Comparison of ENCODE assay signal across 31 cellular contexts in the genomic region with DNA sequence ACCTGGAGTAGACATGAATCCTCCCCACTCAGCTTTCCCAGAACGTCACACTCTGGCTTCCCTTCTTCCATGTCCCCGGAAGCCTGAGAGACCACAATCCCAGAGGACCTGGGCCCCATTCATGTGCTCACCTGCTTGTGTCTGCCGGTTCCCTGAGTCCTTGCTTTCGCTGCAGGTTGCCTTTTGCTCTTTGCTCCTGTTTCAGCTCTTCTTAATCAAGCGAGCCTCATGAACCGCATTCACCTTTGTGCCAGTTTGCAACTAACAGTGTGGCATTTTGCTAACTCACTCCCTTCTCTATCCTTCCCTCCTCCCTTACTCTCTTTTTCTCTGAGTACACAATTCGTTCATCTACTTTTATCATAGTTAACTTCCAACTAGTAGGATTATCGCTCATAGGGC. TPM values are rescaled to one million over a fixed set of nuclear protein-coding genes. Genes with fewer than 3 reads are reported as not detected.
DNase-seq lines count a peak whose midpoint lies in the region; ATAC-seq, FAIRE-seq and TF ChIP-seq lines count a peak whose summit lies in the region.
"Had no signal": no experiment of that assay in that cellular context is flagged by ENCODE, and none has a peak within 500 bp of the region (broad histone marks: within the 10 kb centered on the region; RNA-seq: fewer than 3 reads in every experiment).

No MANE protein-coding gene starts in this region.

- H3K4me1 Mint-ChIP-seq in Caco-2 (ENCODE audit: low read depth, unreplicated experiment) (peaks cover 27% of the 10 kb centered on the region), progenitor cell of endocrine pancreas (ENCODE audit: low read depth) (peaks cover 49% of the 10 kb centered on the region)
- H3K4me1 Mint-ChIP-seq: central memory CD8-positive, alpha-beta T cell had no signal

- intact Hi-C loops in Caco-2 (cut with micrococcal nuclease; ENCODE audit: unreplicated experiment) = loop anchor here (2.0 to 5.0 kb wide), 3 partner anchors 23 to 45 kb away; a partner anchor contains a TSS
- intact Hi-C loops in HepG2 (cut with micrococcal nuclease; ENCODE audit: unreplicated experiment) = loop anchor here (2.0 to 5.0 kb wide), 2 partner anchors 41 to 45 kb away; a partner anchor contains a TSS
- intact Hi-C loops in posterior cingulate gyrus (cut with DNase I) = no loop called here
- intact Hi-C loops in thyroid gland (cut with DNase I) = no loop called here

- ATAC-seq in HepG2 = peak; percentile 18
- ATAC-seq: activated CD8-positive, alpha-beta T cell treated with anti-CD3 and anti-CD28 coated beads, Interleukin-2, amount 10 ng/mL, durations not matched to agents 7 days and 5 days had no signal

- BruUV-seq in Caco-2 (replicated peaks; lab: Mats Ljungman, UMichigan) (no TSS peak), HepG2 (replicated peaks; lab: Mats Ljungman, UMichigan) (TSS peak; percentile 72)

- TF ChIP-seq CTCF in Caco-2 (IDR thresholded peaks at IDR 0.05; ENCODE audit: insufficient read depth in 1 of 2, low read depth in 1 of 2, low read length in 1 of 2, severe bottlenecking in 1 of 2, unreplicated experiment in 1 of 2) (no peak), Peyer's patch (IDR thresholded peaks at IDR 0.05) (no peak), HepG2 (CRISPR knock-in tag; IDR thresholded peaks at IDR 0.05) (no peak), progenitor cell of endocrine pancreas (IDR thresholded peaks at IDR 0.05; ENCODE audit: unreplicated experiment) (no peak), thyroid gland (IDR thresholded peaks at IDR 0.05) (no peak)

- H3K27ac Mint-ChIP-seq in Caco-2 (ENCODE audit: unreplicated experiment) = peak overlapping the region; percentile 56
- peak overlapping the region; percentile 96 for H3K27ac Mint-ChIP-seq in progenitor cell of endocrine pancreas
- H3K27ac Mint-ChIP-seq: activated CD8-positive, alpha-beta T cell treated with anti-CD3 and anti-CD28 coated beads, Interleukin-2, amount 10 ng/mL, durations not matched to agents 7 days and 5 days; activated naive CD4-positive, alpha-beta T cell treated with anti-CD3 and anti-CD28 coated beads for 36 hours; dendritic cell treated with granulocyte-macrophage colony-stimulating factor and Interleukin-4, amounts not matched to agents 40 ng/mL and 50 ng/mL, for 4 days; T-helper 2 cell treated with Interferon-gamma antibody and Interleukin-4, amounts not matched to agents 5 μg/mL and 100 μg/mL, for 36 hours had no signal

- H3K36me3 Mint-ChIP-seq in Caco-2 (ENCODE audit: insufficient read depth, unreplicated experiment) (no peaks in the 10 kb centered on the region), progenitor cell of endocrine pancreas (ENCODE audit: insufficient read depth) (peaks cover 5% of the 10 kb centered on the region)

- no peak overlapping the region for H2AFZ ChIP-seq in HepG2 (ENCODE audit: low read length)
- H2AFZ ChIP-seq: PC-9 had no signal

- peak overlapping the region; percentile 65 for H3K9ac ChIP-seq in HepG2 (ENCODE audit: insufficient read depth, low read depth, low read length)

- CTCF ChIA-PET in Caco-2 (lab: Charles Lee) = no interaction called here
- CTCF ChIA-PET in HepG2 (lab: Yijun Ruan, JAX; ENCODE audit: low intra/inter-chr PET ratio, low total read pairs) = no interaction called here

- H3K36me3 ChIP-seq in Caco-2 (ENCODE audit: control insufficient read depth, insufficient read depth, low read length) = no peaks in the 10 kb centered on the region
- H3K36me3 ChIP-seq in Peyer's patch = no peaks in the 10 kb centered on the region
- H3K36me3 ChIP-seq in HepG2 (replicated peaks in 1 of 2; ENCODE audit: control insufficient read depth in 1 of 2, insufficient read depth in 2 of 2, low read length in 2 of 2) = no peaks in the 10 kb centered on the region; a peak in 1 of 5 replicates
- no peaks in the 10 kb centered on the region for H3K36me3 ChIP-seq in thyroid gland
- H3K36me3 ChIP-seq: MG63, uterus had no signal

- peaks cover 9% of the 10 kb centered on the region for H3K79me2 ChIP-seq in HepG2 (ENCODE audit: insufficient read depth, low read length)

- POLR2A ChIA-PET in Caco-2 (lab: Charles Lee) (interaction anchor here (0.6 kb wide), 3 partner anchors 16 to 110 kb away, joined by 3 to 4 read pairs (median 4); a partner anchor contains a TSS), HepG2 (lab: Yijun Ruan, JAX) (interaction anchor here (0.8 to 5.4 kb wide), 13 partner anchors 8 to 236 kb away, joined by 3 to 70 read pairs (median 9); a partner anchor contains a TSS)

- H3K9me3 ChIP-seq in Caco-2 (no peaks in the 10 kb centered on the region), Peyer's patch (no peaks in the 10 kb centered on the region), HepG2 (ENCODE audit: low read length) (no peaks in the 10 kb centered on the region), thyroid gland (no peaks in the 10 kb centered on the region)
- H3K9me3 ChIP-seq: esophagus muscularis mucosa, MG63, neutrophil, uterus had no signal

- no peaks in the 10 kb centered on the region for H3K9me3 Mint-ChIP-seq in Caco-2 (ENCODE audit: unreplicated experiment)
- no peaks in the 10 kb centered on the region for H3K9me3 Mint-ChIP-seq in progenitor cell of endocrine pancreas (ENCODE audit: low read depth)
- H3K9me3 Mint-ChIP-seq: activated naive CD4-positive, alpha-beta T cell treated with anti-CD3 and anti-CD28 coated beads for 36 hours; central memory CD8-positive, alpha-beta T cell; dendritic cell treated with granulocyte-macrophage colony-stimulating factor and Interleukin-4, amounts not matched to agents 40 ng/mL and 50 ng/mL, for 4 days; T-helper 2 cell treated with Interferon-gamma antibody and Interleukin-4, amounts not matched to agents 5 μg/mL and 100 μg/mL, for 36 hours had no signal

- H3K4me3 Mint-ChIP-seq in Caco-2 (ENCODE audit: unreplicated experiment) (peak overlapping the region; percentile 21), progenitor cell of endocrine pancreas (ENCODE audit: low read depth) (peak overlapping the region; percentile 12)
- H3K4me3 Mint-ChIP-seq: activated CD8-positive, alpha-beta T cell treated with anti-CD3 and anti-CD28 coated beads, Interleukin-2, amount 10 ng/mL, durations not matched to agents 7 days and 5 days; activated naive CD4-positive, alpha-beta T cell treated with anti-CD3 and anti-CD28 coated beads for 36 hours; central memory CD8-positive, alpha-beta T cell; dendritic cell treated with granulocyte-macrophage colony-stimulating factor and Interleukin-4, amounts not matched to agents 40 ng/mL and 50 ng/mL, for 4 days; T-helper 2 cell treated with Interferon-gamma antibody and Interleukin-4, amounts not matched to agents 5 μg/mL and 100 μg/mL, for 36 hours had no signal

- H4K20me1 ChIP-seq in HepG2 (ENCODE audit: insufficient read depth, low read length) = no peaks in the 10 kb centered on the region

- H3K4me2 ChIP-seq in HepG2 (ENCODE audit: low read depth, low read length) = peak overlapping the region; percentile 82
- H3K4me2 ChIP-seq: PC-9 had no signal

- peak; percentile 67 to 80 for TF ChIP-seq POLR2A in Peyer's patch (IDR thresholded peaks at IDR 0.05)
- peak; percentile 44 to 73; a peak in 3 of 4 replicates for TF ChIP-seq POLR2A in HepG2 (IDR thresholded peaks at IDR 0.05; ENCODE audit: insufficient read depth in 1 of 2, low read depth in 2 of 2, low read length in 2 of 2)
- TF ChIP-seq POLR2A in thyroid gland (IDR thresholded peaks at IDR 0.05) = no peak

- no peaks in the 10 kb centered on the region for H3K27me3 Mint-ChIP-seq in Caco-2 (ENCODE audit: insufficient read depth, unreplicated experiment)
- H3K27me3 Mint-ChIP-seq in progenitor cell of endocrine pancreas = no peaks in the 10 kb centered on the region
- H3K27me3 Mint-ChIP-seq: central memory CD8-positive, alpha-beta T cell; dendritic cell treated with granulocyte-macrophage colony-stimulating factor and Interleukin-4, amounts not matched to agents 40 ng/mL and 50 ng/mL, for 4 days had no signal

- in situ Hi-C loops in HepG2 (cut with HindIII; ENCODE audit: extremely low pct_ligation_motif_present, low pct_unique_long_range_greater_than_20kb) = no loop called here

- peak in 1 of 2 experiments; percentile 37 for DNase-seq in Caco-2
- DNase-seq in Peyer's patch = peak in 2 of 3 donors; percentile 68 to 70
- peak; percentile 62 for DNase-seq in HepG2 (ENCODE audit: low spot score)
- no peak for DNase-seq in progenitor cell of endocrine pancreas (ENCODE audit: low spot score, unreplicated experiment)
- no peak for DNase-seq in posterior cingulate gyrus
- DNase-seq in SIG-M5 (lab: John Stamatoyannopoulos, UW) = no peak
- DNase-seq in thyroid gland = no peak
- DNase-seq in dermis blood vessel endothelial cell = no peak
- DNase-seq: activated CD8-positive, alpha-beta T cell treated with anti-CD3 and anti-CD28 coated beads, Interleukin-2, amount 10 ng/mL, durations not matched to agents 7 days and 5 days; activated naive CD4-positive, alpha-beta T cell treated with anti-CD3 and anti-CD28 coated beads for 36 hours; Calu3; foreskin fibroblast; KG1; MG63; NCI-H1105; NCI-H187; NCI-H2227 treated with DMSO at 0.1 percent for 48 hours; NCI-H526; NK-92 treated with Interleukin-12 subunit alpha and Interleukin-12 subunit beta, amount 100 ng/mL, for 24 hours; PC-9; Right ventricle myocardium superior; stimulated activated naive CD4-positive, alpha-beta T cell; uterus had no signal

- under 1% methylated on average over 8 of the region's 8 CpGs for WGBS in HepG2 (ENCODE audit: low lambda C conversion rate)
- 94 to 98% methylated on average over 8 of the region's 8 CpGs for WGBS in thyroid gland, 2 donors

- H3K4me1 ChIP-seq in Caco-2 = peaks cover 45% of the 10 kb centered on the region
- peaks cover 0 to 22% (median 0%) of the 10 kb centered on the region in 4 donors for H3K4me1 ChIP-seq in Peyer's patch
- H3K4me1 ChIP-seq in HepG2 (ENCODE audit: insufficient read depth, low read length) = peaks cover 100% of the 10 kb centered on the region
- no peaks in the 10 kb centered on the region for H3K4me1 ChIP-seq in thyroid gland
- H3K4me1 ChIP-seq: esophagus muscularis mucosa, uterus had no signal

- H3K27ac ChIP-seq in Peyer's patch (peak overlapping the region in 3 of 4 donors; percentile 56 to 87 (median 81)), HepG2 (ENCODE audit: extremely low read length, insufficient read depth, low read length) (peak overlapping the region; percentile 95), thyroid gland (no peak overlapping the region)
- H3K27ac ChIP-seq: C4-2B, esophagus muscularis mucosa, neutrophil, PC-9, uterus had no signal

- TF ChIP-seq EP300 in HepG2 (IDR thresholded peaks at IDR 0.05; ENCODE audit: low read depth in 2 of 2, low read length in 2 of 2) (peak in 1 of 2 experiments; percentile 15; a peak in 1 of 4 replicates), HepG2 (CRISPR knock-in tag; IDR thresholded peaks at IDR 0.05; ENCODE audit: borderline replicate concordance) (0 out of 2 replicates have a peak, but pooled peaks have one; percentile 26)

- no peak for TF ChIP-seq RAD21 in HepG2 (CRISPR knock-in tag; IDR thresholded peaks at IDR 0.05)

- no peaks in the 10 kb centered on the region for H3K27me3 ChIP-seq in Caco-2 (replicated peaks; ENCODE audit: control insufficient read depth, insufficient read depth, low read length)
- no peaks in the 10 kb centered on the region for H3K27me3 ChIP-seq in Peyer's patch
- no peaks in the 10 kb centered on the region for H3K27me3 ChIP-seq in HepG2 (ENCODE audit: control insufficient read depth in 1 of 2, insufficient read depth in 2 of 2, low read length in 2 of 2)
- H3K27me3 ChIP-seq in thyroid gland = no peaks in the 10 kb centered on the region
- H3K27me3 ChIP-seq: esophagus muscularis mucosa, MG63, neutrophil, uterus had no signal

- FAIRE-seq in HepG2 (lab: Jason Lieb, UNC) = peak; percentile 37
- FAIRE-seq: GM19239, H54 had no signal

- H3K4me3 ChIP-seq in Caco-2 (ENCODE audit: low read depth, low read length) (0 out of 2 replicates have a peak overlapping the region, but pooled peaks have one; percentile 5), Peyer's patch (peak overlapping the region in 3 of 4 donors; percentile 11 to 49 (median 46)), HepG2 (replicated peaks in 1 of 3; ENCODE audit: insufficient read depth in 1 of 3, low read depth in 2 of 3, low read length in 3 of 3) (peak overlapping the region; percentile 46 to 66 (median 48)), thyroid gland (replicated peaks in 1 of 3) (no peak overlapping the region)
- H3K4me3 ChIP-seq: esophagus muscularis mucosa, MG63, PC-9, uterus had no signal

RNA-seq across cellular contexts. Expression of a gene that starts 23.1 kb away (rescaled TPM):
- total RNA-seq in Caco-2 (2022) = 9.1 and 9.3 TPM in 2 replicates
- 100 to 1,000 TPM in 3 of 4 donors, 10 to 100 TPM in 1; 28.9 to 300 (median 148) TPM for total RNA-seq in Peyer's patch
- 20.6 and 33.8 TPM in 2 replicates for total RNA-seq in HepG2 (2016; rRNA removed; fragmentation: Illumina TruSeq; extraction: Trizol)
- 8.7 and 9.9 TPM in 2 replicates for total RNA-seq in HepG2 (2016; cell fraction: cytosol; rRNA removed; fragmentation: Illumina TruSeq; extraction: Trizol; ENCODE audit: low read depth)
- 18.9 and 34.1 TPM in 2 replicates for total RNA-seq in HepG2 (2016; cell fraction: insoluble cytoplasmic fraction; rRNA removed; fragmentation: Illumina TruSeq; extraction: Trizol)
- total RNA-seq in HepG2 (2016; cell fraction: membrane; rRNA removed; fragmentation: Illumina TruSeq; extraction: Trizol) = 21.4 and 21.9 TPM in 2 replicates
- 60.3 and 65.0 TPM in 2 replicates for total RNA-seq in HepG2 (2016; cell fraction: nucleus; rRNA removed; fragmentation: Illumina TruSeq; extraction: Trizol)
- polyA plus RNA-seq in HepG2 (2011; rRNA removed) = 43.3 and 58.7 TPM in 2 replicates
- polyA plus RNA-seq in HepG2 (2011; cell fraction: cytosol; rRNA removed) = 20.6 and 34.1 TPM in 2 replicates
- 125 and 138 TPM in 2 replicates for polyA plus RNA-seq in HepG2 (2011; cell fraction: nucleus; rRNA removed)
- 44.7 and 56.4 TPM in 2 replicates for polyA plus RNA-seq in HepG2 (2012)
- 8.2 and 9.3 TPM in 2 replicates for polyA plus RNA-seq in HepG2 (2016; cell fraction: cytosol; fragmentation: Illumina TruSeq; extraction: Trizol; ENCODE audit: low read depth)
- polyA plus RNA-seq in HepG2 (2016; cell fraction: insoluble cytoplasmic fraction; fragmentation: Illumina TruSeq; extraction: Trizol; ENCODE audit: low read depth) = 13.6 and 15.1 TPM in 2 replicates
- polyA plus RNA-seq in HepG2 (2016; cell fraction: membrane; fragmentation: Illumina TruSeq; extraction: Trizol; ENCODE audit: low read depth) = 13.7 and 13.9 TPM in 2 replicates
- 70.5 and 71.0 TPM in 2 replicates for polyA plus RNA-seq in HepG2 (2016; cell fraction: nucleus; fragmentation: Illumina TruSeq; extraction: Trizol; ENCODE audit: insufficient read depth, low read depth)
- 11.3 and 88.1 TPM in 2 replicates for polyA minus RNA-seq in HepG2 (2011; rRNA and poly(A)+ RNA removed; ENCODE audit: low replicate concordance)
- 23.7 and 30.1 TPM in 2 replicates for polyA minus RNA-seq in HepG2 (2011; cell fraction: cytosol; rRNA and poly(A)+ RNA removed)
- polyA minus RNA-seq in HepG2 (2011; cell fraction: nucleus; rRNA and poly(A)+ RNA removed) = 123 and 189 TPM in 2 replicates
- total RNA-seq in progenitor cell of endocrine pancreas = 13.9 and 14.2 TPM in 2 replicates
- 10 to 100 TPM in 2 of 4 donors, 1 to 10 TPM in 2; 8.1 to 12.6 (median 10.0) TPM for total RNA-seq in thyroid gland
- total RNA-seq in dermis blood vessel endothelial cell = 9.9 and 14.8 TPM in 2 replicates

RNA-seq across cellular contexts. Expression of a gene that starts 23.2 kb away (rescaled TPM):
- total RNA-seq in Caco-2 (2022) = 0.66 and 0.91 TPM in 2 replicates
- total RNA-seq in Peyer's patch = 1 to 10 TPM in 3 of 4 donors, under 1 TPM in 1; 0.53 to 5.3 (median 3.0) TPM
- 2.3 and 2.4 TPM in 2 replicates for total RNA-seq in HepG2 (2016; rRNA removed; fragmentation: Illumina TruSeq; extraction: Trizol)
- 2.3 and 2.8 TPM in 2 replicates for total RNA-seq in HepG2 (2016; cell fraction: cytosol; rRNA removed; fragmentation: Illumina TruSeq; extraction: Trizol; ENCODE audit: low read depth)
- 1.8 and 2.4 TPM in 2 replicates for total RNA-seq in HepG2 (2016; cell fraction: insoluble cytoplasmic fraction; rRNA removed; fragmentation: Illumina TruSeq; extraction: Trizol)
- total RNA-seq in HepG2 (2016; cell fraction: membrane; rRNA removed; fragmentation: Illumina TruSeq; extraction: Trizol) = 3.5 and 4.3 TPM in 2 replicates
- 3.3 and 4.4 TPM in 2 replicates for total RNA-seq in HepG2 (2016; cell fraction: nucleus; rRNA removed; fragmentation: Illumina TruSeq; extraction: Trizol)
- polyA plus RNA-seq in HepG2 (2011; rRNA removed) = 1.6 and 1.7 TPM in 2 replicates
- polyA plus RNA-seq in HepG2 (2011; cell fraction: cytosol; rRNA removed) = 0.32 and 0.59 TPM in 2 replicates
- 1.3 and 2.0 TPM in 2 replicates for polyA plus RNA-seq in HepG2 (2011; cell fraction: nucleus; rRNA removed)
- polyA plus RNA-seq in HepG2 (2012) = 1.9 and 2.4 TPM in 2 replicates
- polyA plus RNA-seq in HepG2 (2016; cell fraction: cytosol; fragmentation: Illumina TruSeq; extraction: Trizol; ENCODE audit: low read depth) = 2.9 and 4.4 TPM in 2 replicates
- 3.3 and 4.4 TPM in 2 replicates for polyA plus RNA-seq in HepG2 (2016; cell fraction: insoluble cytoplasmic fraction; fragmentation: Illumina TruSeq; extraction: Trizol; ENCODE audit: low read depth)
- polyA plus RNA-seq in HepG2 (2016; cell fraction: membrane; fragmentation: Illumina TruSeq; extraction: Trizol; ENCODE audit: low read depth) = 3.2 and 3.7 TPM in 2 replicates
- 3.8 and 4.5 TPM in 2 replicates for polyA plus RNA-seq in HepG2 (2016; cell fraction: nucleus; fragmentation: Illumina TruSeq; extraction: Trizol; ENCODE audit: insufficient read depth, low read depth)
- polyA minus RNA-seq in HepG2 (2011; rRNA and poly(A)+ RNA removed; ENCODE audit: low replicate concordance) = 0.54 and 0.60 TPM in 2 replicates
- polyA minus RNA-seq in HepG2 (2011; cell fraction: cytosol; rRNA and poly(A)+ RNA removed) = 0.44 and 0.49 TPM in 2 replicates
- 2.8 and 4.2 TPM in 2 replicates for polyA minus RNA-seq in HepG2 (2011; cell fraction: nucleus; rRNA and poly(A)+ RNA removed)
- total RNA-seq in progenitor cell of endocrine pancreas = 4.5 and 5.6 TPM in 2 replicates
- total RNA-seq in thyroid gland = 10 to 100 TPM; 19.6 to 36.8 (median 22.4) TPM
- 1.3 and 2.6 TPM in 2 replicates for total RNA-seq in dermis blood vessel endothelial cell

RNA-seq across cellular contexts. Expression of a gene that starts 45.9 kb away (rescaled TPM):
- 18.0 and 21.3 TPM in 2 replicates for total RNA-seq in Caco-2 (2022)
- total RNA-seq in Peyer's patch = 10 to 100 TPM; 42.0 to 72.6 (median 55.0) TPM
- total RNA-seq in HepG2 (2016; rRNA removed; fragmentation: Illumina TruSeq; extraction: Trizol) = 18.1 and 18.9 TPM in 2 replicates
- total RNA-seq in HepG2 (2016; cell fraction: cytosol; rRNA removed; fragmentation: Illumina TruSeq; extraction: Trizol; ENCODE audit: low read depth) = 4.9 and 6.7 TPM in 2 replicates
- 19.5 and 20.6 TPM in 2 replicates for total RNA-seq in HepG2 (2016; cell fraction: insoluble cytoplasmic fraction; rRNA removed; fragmentation: Illumina TruSeq; extraction: Trizol)
- 6.1 and 6.3 TPM in 2 replicates for total RNA-seq in HepG2 (2016; cell fraction: membrane; rRNA removed; fragmentation: Illumina TruSeq; extraction: Trizol)
- total RNA-seq in HepG2 (2016; cell fraction: nucleus; rRNA removed; fragmentation: Illumina TruSeq; extraction: Trizol) = 19.6 and 22.2 TPM in 2 replicates
- 33.1 and 34.7 TPM in 2 replicates for polyA plus RNA-seq in HepG2 (2011; rRNA removed)
- polyA plus RNA-seq in HepG2 (2011; cell fraction: cytosol; rRNA removed) = 22.9 and 26.9 TPM in 2 replicates
- 52.0 and 58.6 TPM in 2 replicates for polyA plus RNA-seq in HepG2 (2011; cell fraction: nucleus; rRNA removed)
- polyA plus RNA-seq in HepG2 (2012) = 11.7 and 19.1 TPM in 2 replicates
- 2.3 TPM in 2 replicates for polyA plus RNA-seq in HepG2 (2016; cell fraction: cytosol; fragmentation: Illumina TruSeq; extraction: Trizol; ENCODE audit: low read depth)
- 14.0 and 16.4 TPM in 2 replicates for polyA plus RNA-seq in HepG2 (2016; cell fraction: insoluble cytoplasmic fraction; fragmentation: Illumina TruSeq; extraction: Trizol; ENCODE audit: low read depth)
- polyA plus RNA-seq in HepG2 (2016; cell fraction: membrane; fragmentation: Illumina TruSeq; extraction: Trizol; ENCODE audit: low read depth) = 3.9 TPM in 2 replicates
- 36.1 and 42.5 TPM in 2 replicates for polyA plus RNA-seq in HepG2 (2016; cell fraction: nucleus; fragmentation: Illumina TruSeq; extraction: Trizol; ENCODE audit: insufficient read depth, low read depth)
- 24.3 and 47.1 TPM in 2 replicates for polyA minus RNA-seq in HepG2 (2011; rRNA and poly(A)+ RNA removed; ENCODE audit: low replicate concordance)
- polyA minus RNA-seq in HepG2 (2011; cell fraction: cytosol; rRNA and poly(A)+ RNA removed) = 6.3 and 6.9 TPM in 2 replicates
- 31.8 and 33.1 TPM in 2 replicates for polyA minus RNA-seq in HepG2 (2011; cell fraction: nucleus; rRNA and poly(A)+ RNA removed)
- 20.8 and 22.9 TPM in 2 replicates for total RNA-seq in progenitor cell of endocrine pancreas
- 100 to 1,000 TPM in 1 of 4 donors, 10 to 100 TPM in 3; 33.2 to 106 (median 49.7) TPM for total RNA-seq in thyroid gland
- total RNA-seq in dermis blood vessel endothelial cell = 20.2 and 28.8 TPM in 2 replicates

RNA-seq across cellular contexts. Expression of a gene that starts 46.1 kb away (rescaled TPM):
- total RNA-seq in Caco-2 (2022) (1.4 and 1.6 TPM in 2 replicates), Peyer's patch (10 to 100 TPM in 1 of 4 donors, 1 to 10 TPM in 3; 1.7 to 12.9 (median 8.3) TPM), HepG2 (2016; rRNA removed; fragmentation: Illumina TruSeq; extraction: Trizol) (1.6 and 2.0 TPM in 2 replicates), progenitor cell of endocrine pancreas (3.4 and 3.7 TPM in 2 replicates), thyroid gland (1 to 10 TPM; 4.3 to 9.7 (median 6.0) TPM), dermis blood vessel endothelial cell (3.2 and 3.4 TPM in 2 replicates)
- 0.51 and 0.53 TPM in 2 replicates for total RNA-seq in HepG2 (2016; cell fraction: cytosol; rRNA removed; fragmentation: Illumina TruSeq; extraction: Trizol; ENCODE audit: low read depth)
- 1.9 and 2.1 TPM in 2 replicates for total RNA-seq in HepG2 (2016; cell fraction: insoluble cytoplasmic fraction; rRNA removed; fragmentation: Illumina TruSeq; extraction: Trizol)
- 1.0 TPM in 2 replicates for total RNA-seq in HepG2 (2016; cell fraction: membrane; rRNA removed; fragmentation: Illumina TruSeq; extraction: Trizol)
- 2.6 and 3.0 TPM in 2 replicates for total RNA-seq in HepG2 (2016; cell fraction: nucleus; rRNA removed; fragmentation: Illumina TruSeq; extraction: Trizol)
- 1.6 and 2.0 TPM in 2 replicates for polyA plus RNA-seq in HepG2 (2011; rRNA removed)
- polyA plus RNA-seq in HepG2 (2011; cell fraction: cytosol; rRNA removed) = 0.97 and 1.2 TPM in 2 replicates
- polyA plus RNA-seq in HepG2 (2011; cell fraction: nucleus; rRNA removed) = 1.7 and 2.2 TPM in 2 replicates
- polyA plus RNA-seq in HepG2 (2012) = 2.0 and 2.8 TPM in 2 replicates
- 0.33 and 0.36 TPM in 2 replicates for polyA plus RNA-seq in HepG2 (2016; cell fraction: cytosol; fragmentation: Illumina TruSeq; extraction: Trizol; ENCODE audit: low read depth)
- 1.6 and 1.7 TPM in 2 replicates for polyA plus RNA-seq in HepG2 (2016; cell fraction: insoluble cytoplasmic fraction; fragmentation: Illumina TruSeq; extraction: Trizol; ENCODE audit: low read depth)
- polyA plus RNA-seq in HepG2 (2016; cell fraction: membrane; fragmentation: Illumina TruSeq; extraction: Trizol; ENCODE audit: low read depth) = 0.49 and 0.65 TPM in 2 replicates
- polyA plus RNA-seq in HepG2 (2016; cell fraction: nucleus; fragmentation: Illumina TruSeq; extraction: Trizol; ENCODE audit: insufficient read depth, low read depth) = 1.6 and 2.7 TPM in 2 replicates
- 0.82 and 2.3 TPM in 2 replicates for polyA minus RNA-seq in HepG2 (2011; rRNA and poly(A)+ RNA removed; ENCODE audit: low replicate concordance)
- 1.3 and 1.8 TPM in 2 replicates for polyA minus RNA-seq in HepG2 (2011; cell fraction: cytosol; rRNA and poly(A)+ RNA removed)
- polyA minus RNA-seq in HepG2 (2011; cell fraction: nucleus; rRNA and poly(A)+ RNA removed) = 6.4 and 6.8 TPM in 2 replicates

Comparison
In these comparisons a context has a peak if more than half of its experiments do, and no peak if none do; other contexts are left out.
1. DNase-seq: peak in Peyer's patch (2 of 3) and HepG2 (single experiment); none in progenitor cell of endocrine pancreas (single experiment), posterior cingulate gyrus (0 of 10), SIG-M5 (single experiment), thyroid gland (0 of 2) and dermis blood vessel endothelial cell (single experiment).
2. H3K4me3 ChIP-seq: peak in Caco-2 (single experiment), Peyer's patch (3 of 4) and HepG2 (3 of 3); none in thyroid gland (0 of 3).
3. H3K27ac ChIP-seq: peak in Peyer's patch (3 of 4) and HepG2 (single experiment); none in thyroid gland (0 of 3).
4. POLR2A ChIP-seq: peak in Peyer's patch (2 of 2) and HepG2 (2 of 2); none in thyroid gland (0 of 2).
5. intact Hi-C loops: an anchor here in Caco-2 (2.0 to 5.0 kb wide) and HepG2 (2.0 to 5.0 kb wide); none called in posterior cingulate gyrus and thyroid gland.